Comparison of ENCODE assay signal across 22 cellular contexts in the genomic region with DNA sequence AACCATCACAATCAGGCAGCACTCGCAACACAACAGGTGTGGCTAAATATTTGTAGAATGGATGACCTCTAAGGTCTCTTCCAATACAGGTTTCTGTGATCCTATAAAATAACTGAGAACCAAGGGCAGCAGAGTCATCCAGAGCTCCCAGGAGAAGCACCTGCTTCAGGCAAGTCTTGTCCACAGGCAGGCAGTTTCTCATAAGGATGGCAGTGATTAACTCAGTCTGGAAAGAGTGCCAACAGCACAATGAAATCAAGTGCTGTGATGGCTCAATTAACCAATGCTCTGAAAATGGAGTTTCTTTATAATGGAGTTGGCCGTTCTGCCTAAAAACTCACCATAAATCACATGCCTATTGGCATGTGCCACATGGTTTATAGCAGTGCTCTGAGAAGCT.
"Had no signal": no experiment of that assay in that cellular context is flagged by ENCODE, and none has a peak within 500 bp of the region (broad histone marks: within the 10 kb centered on the region; RNA-seq: fewer than 3 reads in every experiment).

No MANE protein-coding gene starts in this region.

- H3K4me2 ChIP-seq: SK-N-SH had no signal

- DNase-seq: IMR-90; Karpas-422; KG1; MG63; NCI-H1092; NCI-H1105 treated with DMSO at 0.1 percent for 48 hours; NCI-H1417 treated with DMSO at 0.1 percent for 48 hours; NCI-H146; NCI-H1694 treated with DMSO at 0.1 percent for 48 hours; NCI-H1930; NCI-H2081; NCI-H2107; NCI-H2227 treated with DMSO at 0.1 percent for 48 hours; NCI-H524; NCI-H526 treated with DMSO at 0.1 percent for 48 hours; NCI-H748 treated with DMSO at 0.1 percent for 48 hours; NK-92 treated with Interleukin-12 subunit alpha and Interleukin-12 subunit beta, amount 100 ng/mL, for 24 hours; PC-3; SHP77; SK-N-SH had no signal

- H3K27ac ChIP-seq: RWPE1 had no signal

- H3K36me3 ChIP-seq: MG63 had no signal

- H3K27me3 ChIP-seq: MG63 had no signal

- H3K9me3 ChIP-seq: MG63, SK-N-SH had no signal

- ATAC-seq: Panc1, PC-3 had no signal

- H3K9ac ChIP-seq: SK-N-SH had no signal

- H3K4me3 ChIP-seq: MG63 had no signal
